Comparison of ENCODE assay signal across 1 cellular context in the genomic region with DNA sequence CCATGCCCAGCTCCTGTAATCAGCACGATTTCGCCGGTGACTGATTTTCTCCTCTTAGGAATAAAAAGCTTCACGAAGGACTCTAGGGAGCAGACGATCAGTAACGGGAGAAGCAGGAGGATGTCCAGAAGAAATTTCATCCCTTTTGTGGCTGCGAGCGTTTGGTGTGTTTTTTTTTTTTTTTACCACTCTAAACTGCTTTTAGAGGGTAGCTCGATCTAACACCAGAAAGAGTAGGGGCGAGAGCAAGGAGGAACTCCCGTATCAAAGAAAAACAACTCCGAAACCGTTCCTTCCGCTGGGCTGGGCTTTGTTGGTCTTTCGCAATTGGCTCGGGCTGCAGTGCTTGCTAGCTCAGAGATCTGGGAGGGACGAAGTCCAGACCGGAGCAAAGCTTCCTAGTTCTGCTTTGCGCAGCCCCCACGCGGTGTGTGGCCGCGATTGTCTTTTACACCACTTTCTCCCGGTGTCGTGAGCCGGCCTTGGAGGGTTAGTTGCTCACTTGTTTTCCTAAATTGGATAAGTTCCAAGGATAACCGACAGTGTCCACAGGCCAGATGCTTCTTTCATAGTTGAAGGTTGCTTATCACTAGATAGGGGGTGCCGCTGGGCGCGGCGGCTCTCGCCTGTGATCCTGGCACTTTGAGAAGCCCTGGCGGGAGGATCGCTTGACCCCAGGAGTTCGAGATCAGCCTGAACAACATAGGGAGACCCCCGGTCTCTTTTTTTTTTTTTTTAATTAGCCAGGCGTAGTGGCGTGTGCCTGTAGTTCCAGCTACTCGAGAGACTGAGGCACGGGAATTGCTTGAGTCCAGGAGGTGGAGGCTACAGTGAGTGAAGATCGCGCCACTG.
TF ChIP-seq lines count a peak whose summit lies in the region.

A gene with protein sequence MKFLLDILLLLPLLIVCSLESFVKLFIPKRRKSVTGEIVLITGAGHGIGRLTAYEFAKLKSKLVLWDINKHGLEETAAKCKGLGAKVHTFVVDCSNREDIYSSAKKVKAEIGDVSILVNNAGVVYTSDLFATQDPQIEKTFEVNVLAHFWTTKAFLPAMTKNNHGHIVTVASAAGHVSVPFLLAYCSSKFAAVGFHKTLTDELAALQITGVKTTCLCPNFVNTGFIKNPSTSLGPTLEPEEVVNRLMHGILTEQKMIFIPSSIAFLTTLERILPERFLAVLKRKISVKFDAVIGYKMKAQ (minus strand): TSS at position 258 of the 852 bp plus-strand sequence. CDS start 118 bp downstream, at position 140.

TF ChIP-seq in SK-N-SH, 30 proteins besides CTCF, POLR2A, EP300 and RAD21 (continued from another document):
- TF ChIP-seq, protein P1, sequence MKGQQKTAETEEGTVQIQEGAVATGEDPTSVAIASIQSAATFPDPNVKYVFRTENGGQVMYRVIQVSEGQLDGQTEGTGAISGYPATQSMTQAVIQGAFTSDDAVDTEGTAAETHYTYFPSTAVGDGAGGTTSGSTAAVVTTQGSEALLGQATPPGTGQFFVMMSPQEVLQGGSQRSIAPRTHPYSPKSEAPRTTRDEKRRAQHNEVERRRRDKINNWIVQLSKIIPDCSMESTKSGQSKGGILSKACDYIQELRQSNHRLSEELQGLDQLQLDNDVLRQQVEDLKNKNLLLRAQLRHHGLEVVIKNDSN (IDR thresholded peaks at IDR 0.05; ENCODE audit: borderline replicate concordance, low read depth), result no peak
- peak; percentile 94 for TF ChIP-seq POLR2AphosphoS5 (IDR thresholded peaks at IDR 0.05; ENCODE audit: low read depth, low read length)
- TF ChIP-seq FOXJ3 (CRISPR knock-in tag; IDR thresholded peaks at IDR 0.05), result no peak
- TF ChIP-seq GABPA (IDR thresholded peaks at IDR 0.05; ENCODE audit: low read depth), result peak; percentile 49
- TF ChIP-seq, protein P2, sequence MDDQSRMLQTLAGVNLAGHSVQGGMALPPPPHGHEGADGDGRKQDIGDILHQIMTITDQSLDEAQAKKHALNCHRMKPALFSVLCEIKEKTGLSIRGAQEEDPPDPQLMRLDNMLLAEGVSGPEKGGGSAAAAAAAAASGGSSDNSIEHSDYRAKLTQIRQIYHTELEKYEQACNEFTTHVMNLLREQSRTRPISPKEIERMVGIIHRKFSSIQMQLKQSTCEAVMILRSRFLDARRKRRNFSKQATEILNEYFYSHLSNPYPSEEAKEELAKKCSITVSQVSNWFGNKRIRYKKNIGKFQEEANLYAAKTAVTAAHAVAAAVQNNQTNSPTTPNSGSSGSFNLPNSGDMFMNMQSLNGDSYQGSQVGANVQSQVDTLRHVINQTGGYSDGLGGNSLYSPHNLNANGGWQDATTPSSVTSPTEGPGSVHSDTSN (IDR thresholded peaks at IDR 0.05), result no peak; the same call in 1 of the 2 replicates
- TF ChIP-seq YY1 (IDR thresholded peaks at IDR 0.05; ENCODE audit: low read depth), result no peak; the same call in 1 of the 2 replicates
- peak; percentile 63; the same call in 1 of the 2 replicates for TF ChIP-seq ELF1 (IDR thresholded peaks at IDR 0.05)
- TF ChIP-seq RXRA (IDR thresholded peaks at IDR 0.05; ENCODE audit: borderline replicate concordance, low read depth), result no peak
- peak; percentile 26; the same call in 1 of the 2 replicates for TF ChIP-seq SMC3 (IDR thresholded peaks at IDR 0.05; ENCODE audit: low read depth, low read length)
- no peak for TF ChIP-seq EZH2phosphoT487 (IDR thresholded peaks at IDR 0.05; ENCODE audit: borderline replicate concordance, low read depth)
- TF ChIP-seq GATA2 (CRISPR knock-in tag; IDR thresholded peaks at IDR 0.05), result peak; percentile 55; the same call in 1 of the 2 replicates
- TF ChIP-seq FOXM1 (IDR thresholded peaks at IDR 0.05; ENCODE audit: low read depth), result peak; percentile 65; the same call in 1 of the 2 replicates
- TF ChIP-seq RCOR1 (IDR thresholded peaks at IDR 0.05; ENCODE audit: low read length), result no peak; the same call in 1 of the 2 replicates
- TF ChIP-seq MEF2A (IDR thresholded peaks at IDR 0.05; ENCODE audit: borderline replicate concordance, low read depth), result no peak
- TF ChIP-seq RFX5 (IDR thresholded peaks at IDR 0.05; ENCODE audit: low read length), result no peak
- peak; percentile 87; the same call in 1 of the 2 replicates for TF ChIP-seq SIN3A (IDR thresholded peaks at IDR 0.05; ENCODE audit: borderline replicate concordance, low read depth, low read length)
- TF ChIP-seq, protein P3, sequence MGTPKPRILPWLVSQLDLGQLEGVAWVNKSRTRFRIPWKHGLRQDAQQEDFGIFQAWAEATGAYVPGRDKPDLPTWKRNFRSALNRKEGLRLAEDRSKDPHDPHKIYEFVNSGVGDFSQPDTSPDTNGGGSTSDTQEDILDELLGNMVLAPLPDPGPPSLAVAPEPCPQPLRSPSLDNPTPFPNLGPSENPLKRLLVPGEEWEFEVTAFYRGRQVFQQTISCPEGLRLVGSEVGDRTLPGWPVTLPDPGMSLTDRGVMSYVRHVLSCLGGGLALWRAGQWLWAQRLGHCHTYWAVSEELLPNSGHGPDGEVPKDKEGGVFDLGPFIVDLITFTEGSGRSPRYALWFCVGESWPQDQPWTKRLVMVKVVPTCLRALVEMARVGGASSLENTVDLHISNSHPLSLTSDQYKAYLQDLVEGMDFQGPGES (IDR thresholded peaks at IDR 0.05; ENCODE audit: low read depth, low read length), result no peak
